8 cellular contexts compared by ENCODE assay signal in the genomic region with DNA sequence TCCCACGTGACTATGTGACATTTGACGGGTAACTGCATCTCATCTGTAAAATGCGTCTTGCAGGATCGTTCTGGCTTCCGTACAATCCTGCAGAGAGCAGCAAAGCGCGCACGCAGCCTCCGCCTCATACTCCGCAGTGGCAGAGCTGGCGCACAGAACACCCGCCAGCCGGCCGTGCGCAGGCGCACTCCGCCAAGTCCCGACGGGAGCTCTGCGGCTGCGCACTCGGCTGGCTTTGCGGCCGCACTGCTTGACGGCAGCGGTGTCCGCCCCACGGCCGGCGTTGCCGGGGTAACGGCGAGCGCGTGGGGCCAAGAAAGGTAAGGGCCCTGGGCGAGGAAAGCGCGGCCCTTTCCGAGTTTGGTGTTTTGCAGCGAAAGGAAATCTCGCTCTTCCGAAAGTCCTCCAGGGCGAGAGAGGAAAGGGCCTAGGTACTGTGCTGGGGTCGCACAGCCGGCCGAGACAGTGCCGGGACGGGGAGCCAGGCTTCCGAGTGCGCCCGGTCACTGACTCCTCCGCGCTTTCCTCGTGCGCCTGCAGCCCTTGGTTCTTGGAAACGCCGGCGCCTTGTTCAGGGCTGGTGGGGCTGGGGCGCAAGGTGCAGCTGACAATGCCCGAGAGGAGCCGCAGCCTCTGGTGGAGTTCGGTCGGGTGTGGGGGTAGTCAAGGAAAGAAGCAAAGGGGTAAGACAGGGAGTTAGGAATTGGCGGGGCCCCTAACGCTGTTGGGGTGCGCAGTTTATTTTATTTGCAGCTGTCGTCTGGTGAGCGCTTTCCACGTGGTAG. TPM values are rescaled to one million over a fixed set of nuclear protein-coding genes. Genes with fewer than 3 reads are reported as not detected.
DNase-seq lines count a peak whose midpoint lies in the region; ATAC-seq and TF ChIP-seq lines count a peak whose summit lies in the region.

A gene (plus strand): TSS at position 283 of the 785 bp plus-strand sequence. CDS start 5,321 bp downstream, outside the sequence.

- peaks cover 17% of the 10 kb centered on the region for H3K4me1 ChIP-seq in osteoblast (ENCODE audit: insufficient read depth, low read length)
- H3K4me1 ChIP-seq in testis: peaks cover 16% of the 10 kb centered on the region

- peak within 1 kb of the TSS; percentile 96 for H3K27ac Mint-ChIP-seq in activated naive CD4-positive, alpha-beta T cell treated with anti-CD3 and anti-CD28 coated beads, Interleukin-2, amount 50 U/mL, for 72 hours
- H3K27ac Mint-ChIP-seq in glutamatergic neuron (ENCODE audit: unreplicated experiment): peak within 1 kb of the TSS; percentile 96

- TF ChIP-seq CTCF in GM12865 (IDR thresholded peaks at IDR 0.05; ENCODE audit: insufficient read depth, low read depth, low read length, missing control alignments): no peak
- TF ChIP-seq CTCF in glutamatergic neuron (IDR thresholded peaks at IDR 0.05; ENCODE audit: partially characterized antibody, unreplicated experiment): no peak
- TF ChIP-seq CTCF in osteoblast (IDR thresholded peaks at IDR 0.05; ENCODE audit: extremely low read depth, low read depth, low read length): peak; percentile 11
- TF ChIP-seq CTCF in testis (IDR thresholded peaks at IDR 0.05): peak in 1 of 3 experiments; percentile 36

- no peaks in the 10 kb centered on the region for H3K27me3 ChIP-seq in osteoblast (ENCODE audit: insufficient read depth, low read length)
- H3K27me3 ChIP-seq in testis: no peaks in the 10 kb centered on the region

- H3K36me3 ChIP-seq in osteoblast (ENCODE audit: insufficient read depth, low read length) (no peaks in the 10 kb centered on the region), testis (ENCODE audit: low read depth, missing control alignments) (no peaks in the 10 kb centered on the region)

- 0% methylated on average over 22 to 69 of the region's 69 CpGs for WGBS in testis, 2 donors

- peak; percentile 95 for ATAC-seq in HG02642 (IDR thresholded peaks at IDR 0.05; ENCODE audit: poor library complexity, unreplicated experiment)
- ATAC-seq in activated naive CD4-positive, alpha-beta T cell treated with anti-CD3 and anti-CD28 coated beads, Interleukin-2, amount 50 U/mL, for 72 hours: peak; percentile 97 to 98

- H3K9me3 ChIP-seq in osteoblast (ENCODE audit: low read depth, low read length) (no peaks in the 10 kb centered on the region), testis (no peaks in the 10 kb centered on the region)

- peaks cover 30% of the 10 kb centered on the region for H3K79me2 ChIP-seq in osteoblast (ENCODE audit: insufficient read depth, low read length)

- TF ChIP-seq POLR2A in testis (IDR thresholded peaks at IDR 0.05): peak; percentile 40

- H3K4me3 ChIP-seq in GM12865 (ENCODE audit: low read depth, low read length) (peak within 1 kb of the TSS; percentile 82), osteoblast (ENCODE audit: insufficient read depth, low read length) (peak within 1 kb of the TSS; percentile 84), testis (peak within 1 kb of the TSS; percentile 73 to 89)

- no peak within 1 kb of the TSS for H3K27ac ChIP-seq in osteoblast (ENCODE audit: low read depth, low read length)
- H3K27ac ChIP-seq in testis: peak within 1 kb of the TSS; percentile 53 to 66

- peak within 1 kb of the TSS; percentile 99 for H3K4me2 ChIP-seq in osteoblast (ENCODE audit: insufficient read depth, low read length)

- H3K4me3 Mint-ChIP-seq in glutamatergic neuron (ENCODE audit: unreplicated experiment): peak within 1 kb of the TSS; percentile 99

- no peaks in the 10 kb centered on the region for H3K27me3 Mint-ChIP-seq in glutamatergic neuron (ENCODE audit: unreplicated experiment)

- H2AFZ ChIP-seq in osteoblast (ENCODE audit: low read length): peak within 1 kb of the TSS; percentile 98

- peaks cover 8 to 10% of the 10 kb centered on the region in 2 donors for H3K36me3 Mint-ChIP-seq in activated naive CD4-positive, alpha-beta T cell treated with anti-CD3 and anti-CD28 coated beads, Interleukin-2, amount 50 U/mL, for 72 hours
- no peaks in the 10 kb centered on the region for H3K36me3 Mint-ChIP-seq in glutamatergic neuron (ENCODE audit: unreplicated experiment)

- peaks cover 19% of the 10 kb centered on the region for H3K4me1 Mint-ChIP-seq in glutamatergic neuron (ENCODE audit: low read depth, unreplicated experiment)

- no peaks in the 10 kb centered on the region for H4K20me1 ChIP-seq in osteoblast (ENCODE audit: insufficient read depth, low read length)

- intact Hi-C loops in testis (cut with DNase I; ENCODE audit: low total_unique reads): no loop called here

- no peaks in the 10 kb centered on the region for H3K9me3 Mint-ChIP-seq in activated naive CD4-positive, alpha-beta T cell treated with anti-CD3 and anti-CD28 coated beads, Interleukin-2, amount 50 U/mL, for 72 hours
- H3K9me3 Mint-ChIP-seq in glutamatergic neuron (ENCODE audit: unreplicated experiment): peaks cover 6% of the 10 kb centered on the region

- DNase-seq in GM12865 (ENCODE audit: low read depth) (peak; percentile 98), NCI-H1105 (lab: John Stamatoyannopoulos, UW) (peak; percentile 85), SKM-1 (lab: John Stamatoyannopoulos, UW; ENCODE audit: unreplicated experiment) (peak; percentile 80), glutamatergic neuron (peak; percentile 96), osteoblast (ENCODE audit: insufficient read length, low spot score, missing footprints) (peak; percentile 99), testis (peak; percentile 94)
- DNase-seq in activated naive CD4-positive, alpha-beta T cell treated with anti-CD3 and anti-CD28 coated beads, Interleukin-2, amount 50 U/mL, for 72 hours (ENCODE audit: low spot score in 2 of 2): peak; percentile 98

RNA-seq across cellular contexts. Expression of the gene that starts here (rescaled TPM):
- 10 to 100 TPM in 1 of 2 donors, 1 to 10 TPM in 1; 6.6 to 14.2 TPM for total RNA-seq in activated naive CD4-positive, alpha-beta T cell treated with anti-CD3 and anti-CD28 coated beads, Interleukin-2, amount 50 U/mL, for 72 hours
- total RNA-seq in glutamatergic neuron (ENCODE audit: unreplicated experiment) (18.6 TPM), osteoblast (13.0 and 14.1 TPM in 2 replicates), testis (10 to 100 TPM; 25.3 to 26.8 TPM)
- 17.0 TPM for polyA plus RNA-seq in testis (ENCODE audit: insufficient read depth, low read depth, low replicate concordance)
